ENCODE assay signal across 8 cellular contexts in the genomic region with DNA sequence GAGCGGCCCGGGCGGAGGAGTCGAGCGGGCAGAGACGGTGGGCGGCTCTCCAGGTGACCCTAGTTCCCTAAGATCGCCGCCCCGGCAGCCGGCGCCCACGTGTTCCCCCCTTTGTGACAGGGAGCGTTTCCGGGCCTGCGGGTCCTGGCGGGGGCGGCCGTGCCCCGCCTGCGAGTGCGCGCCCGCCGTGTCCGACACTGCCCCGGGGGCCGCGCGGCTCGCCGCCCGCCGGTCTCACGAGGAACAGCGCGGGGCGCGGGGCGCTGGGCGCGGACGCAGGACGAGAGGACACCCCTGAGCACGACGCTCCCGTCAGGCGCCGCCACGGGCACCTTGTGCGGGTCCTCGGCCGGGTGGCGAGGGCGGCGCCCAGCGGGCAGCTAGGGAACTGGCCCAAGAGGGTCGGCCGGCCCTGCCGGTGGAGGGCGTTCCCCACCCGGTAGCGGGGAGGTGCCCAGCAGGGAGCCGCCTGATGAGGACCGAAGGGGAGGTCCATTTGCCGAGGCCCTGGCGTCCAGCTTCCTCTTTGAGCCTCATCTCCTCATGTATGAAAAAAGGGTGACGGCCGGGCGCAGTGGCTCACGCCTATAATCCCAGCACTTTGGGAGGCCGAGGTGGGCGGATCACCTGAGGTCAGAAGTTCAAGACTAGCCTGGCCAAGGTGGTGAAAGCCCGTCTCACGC. TPM values are rescaled to one million over a fixed set of nuclear protein-coding genes. Genes with fewer than 3 reads are reported as not detected.
A peak's percentile ranks its signal among the peaks of the same experiment; 100 is the strongest.
DNase-seq lines count a peak whose midpoint lies in the region; ATAC-seq and TF ChIP-seq lines count a peak whose summit lies in the region.

A gene (minus strand): TSS at position 137 of the 683 bp plus-strand sequence. CDS start 535 bp downstream, outside the sequence.

- H3K4me1 Mint-ChIP-seq in activated T-cell treated with anti-CD3 and anti-CD28 coated beads, Interleukin-2, amount 50 U/mL, for 24 hours (ENCODE audit: low read depth): peaks cover 51% of the 10 kb centered on the region

- TF ChIP-seq EP300 in Ishikawa (IDR thresholded peaks at IDR 0.05; ENCODE audit: borderline replicate concordance): peak; percentile 29; the same call in 1 of the 2 replicates

- no peaks in the 10 kb centered on the region for H3K27me3 Mint-ChIP-seq in activated T-cell treated with anti-CD3 and anti-CD28 coated beads, Interleukin-2, amount 50 U/mL, for 24 hours

- no peaks in the 10 kb centered on the region for H3K9me3 Mint-ChIP-seq in activated T-cell treated with anti-CD3 and anti-CD28 coated beads, Interleukin-2, amount 50 U/mL, for 24 hours

- peak; percentile 75 for ATAC-seq in GM21447 (IDR thresholded peaks at IDR 0.05; ENCODE audit: unreplicated experiment)
- peak; percentile 92 for ATAC-seq in esophagus mucosa

- peak within 1 kb of the TSS; percentile 99 for H3K27ac Mint-ChIP-seq in activated T-cell treated with anti-CD3 and anti-CD28 coated beads, Interleukin-2, amount 50 U/mL, for 24 hours

- in situ Hi-C loops in Caki2 (cut with HindIII; ENCODE audit: low pct_unique_long_range_greater_than_20kb, low sequenced_read_pairs): no loop called here

- TF ChIP-seq RAD21 in Ishikawa (IDR thresholded peaks at IDR 0.05; ENCODE audit: low read depth): peak; percentile 72

- DNase-seq in Caki2 (ENCODE audit: low read depth) (peak; percentile 95), myocyte (ENCODE audit: low read depth) (peak; percentile 87)
- DNase-seq in activated T-cell treated with anti-CD3 and anti-CD28 coated beads, Interleukin-2, amount 50 U/mL, for 24 hours: peak; percentile 92
- DNase-seq in stimulated activated CD8-positive, alpha-beta memory T cell treated with anti-CD3 and anti-CD28 coated beads, Interleukin-7, amount 100 ng/mL, for 48 hours (ENCODE audit: extremely low read depth in 1 of 2, low read depth in 1 of 2): peak; percentile 81 to 83

- H3K4me3 Mint-ChIP-seq in activated T-cell treated with anti-CD3 and anti-CD28 coated beads, Interleukin-2, amount 50 U/mL, for 24 hours: peak within 1 kb of the TSS; percentile 95

- peaks cover 74% of the 10 kb centered on the region for H3K36me3 Mint-ChIP-seq in activated T-cell treated with anti-CD3 and anti-CD28 coated beads, Interleukin-2, amount 50 U/mL, for 24 hours (ENCODE audit: low read depth)

TF ChIP-seq in Ishikawa, 13 proteins besides CTCF, POLR2A, EP300 and RAD21:
- TF ChIP-seq, protein P1, sequence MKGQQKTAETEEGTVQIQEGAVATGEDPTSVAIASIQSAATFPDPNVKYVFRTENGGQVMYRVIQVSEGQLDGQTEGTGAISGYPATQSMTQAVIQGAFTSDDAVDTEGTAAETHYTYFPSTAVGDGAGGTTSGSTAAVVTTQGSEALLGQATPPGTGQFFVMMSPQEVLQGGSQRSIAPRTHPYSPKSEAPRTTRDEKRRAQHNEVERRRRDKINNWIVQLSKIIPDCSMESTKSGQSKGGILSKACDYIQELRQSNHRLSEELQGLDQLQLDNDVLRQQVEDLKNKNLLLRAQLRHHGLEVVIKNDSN (IDR thresholded peaks at IDR 0.05): peak; percentile 79
- TF ChIP-seq NFIC (IDR thresholded peaks at IDR 0.05) (0 out of 2 replicates have a peak, but pooled peaks have one; percentile 8), EGR1 (IDR thresholded peaks at IDR 0.05) (peak; percentile 64; the same call in 1 of the 2 replicates), TCF12 (IDR thresholded peaks at IDR 0.05; ENCODE audit: low read depth) (no peak), CEBPB (IDR thresholded peaks at IDR 0.05) (no peak), FOXM1 (IDR thresholded peaks at IDR 0.05; ENCODE audit: borderline replicate concordance, low read depth) (no peak), TAF1 (IDR thresholded peaks at IDR 0.05; ENCODE audit: low read depth) (peak; percentile 70)
- TF ChIP-seq, protein P2, sequence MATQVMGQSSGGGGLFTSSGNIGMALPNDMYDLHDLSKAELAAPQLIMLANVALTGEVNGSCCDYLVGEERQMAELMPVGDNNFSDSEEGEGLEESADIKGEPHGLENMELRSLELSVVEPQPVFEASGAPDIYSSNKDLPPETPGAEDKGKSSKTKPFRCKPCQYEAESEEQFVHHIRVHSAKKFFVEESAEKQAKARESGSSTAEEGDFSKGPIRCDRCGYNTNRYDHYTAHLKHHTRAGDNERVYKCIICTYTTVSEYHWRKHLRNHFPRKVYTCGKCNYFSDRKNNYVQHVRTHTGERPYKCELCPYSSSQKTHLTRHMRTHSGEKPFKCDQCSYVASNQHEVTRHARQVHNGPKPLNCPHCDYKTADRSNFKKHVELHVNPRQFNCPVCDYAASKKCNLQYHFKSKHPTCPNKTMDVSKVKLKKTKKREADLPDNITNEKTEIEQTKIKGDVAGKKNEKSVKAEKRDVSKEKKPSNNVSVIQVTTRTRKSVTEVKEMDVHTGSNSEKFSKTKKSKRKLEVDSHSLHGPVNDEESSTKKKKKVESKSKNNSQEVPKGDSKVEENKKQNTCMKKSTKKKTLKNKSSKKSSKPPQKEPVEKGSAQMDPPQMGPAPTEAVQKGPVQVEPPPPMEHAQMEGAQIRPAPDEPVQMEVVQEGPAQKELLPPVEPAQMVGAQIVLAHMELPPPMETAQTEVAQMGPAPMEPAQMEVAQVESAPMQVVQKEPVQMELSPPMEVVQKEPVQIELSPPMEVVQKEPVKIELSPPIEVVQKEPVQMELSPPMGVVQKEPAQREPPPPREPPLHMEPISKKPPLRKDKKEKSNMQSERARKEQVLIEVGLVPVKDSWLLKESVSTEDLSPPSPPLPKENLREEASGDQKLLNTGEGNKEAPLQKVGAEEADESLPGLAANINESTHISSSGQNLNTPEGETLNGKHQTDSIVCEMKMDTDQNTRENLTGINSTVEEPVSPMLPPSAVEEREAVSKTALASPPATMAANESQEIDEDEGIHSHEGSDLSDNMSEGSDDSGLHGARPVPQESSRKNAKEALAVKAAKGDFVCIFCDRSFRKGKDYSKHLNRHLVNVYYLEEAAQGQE (IDR thresholded peaks at IDR 0.05; ENCODE audit: low read depth): no peak
- TF ChIP-seq, protein P3, sequence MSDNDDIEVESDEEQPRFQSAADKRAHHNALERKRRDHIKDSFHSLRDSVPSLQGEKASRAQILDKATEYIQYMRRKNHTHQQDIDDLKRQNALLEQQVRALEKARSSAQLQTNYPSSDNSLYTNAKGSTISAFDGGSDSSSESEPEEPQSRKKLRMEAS (IDR thresholded peaks at IDR 0.05): peak; percentile 95

TF ChIP-seq in PFSK-1, 5 proteins besides CTCF, POLR2A, EP300 and RAD21:
- peak; percentile 88; the same call in 1 of the 2 replicates for TF ChIP-seq SIN3A (IDR thresholded peaks at IDR 0.05; ENCODE audit: borderline replicate concordance, insufficient read depth, low read length)
- TF ChIP-seq TAF1 (IDR thresholded peaks at IDR 0.05; ENCODE audit: borderline replicate concordance, insufficient read depth, low read length): 0 out of 2 replicates have a peak, but pooled peaks have one; percentile 48
- peak; percentile 92 for TF ChIP-seq FOXP2 (optimal IDR thresholded peaks at IDR 0.05; ENCODE audit: borderline replicate concordance, extremely low read depth, extremely low read length, insufficient read depth)
- TF ChIP-seq POLR2AphosphoS5 (IDR thresholded peaks at IDR 0.05; ENCODE audit: low read depth, low read length): peak; percentile 58; the same call in 1 of the 2 replicates
- TF ChIP-seq, protein P2 (IDR thresholded peaks at IDR 0.05; ENCODE audit: insufficient read depth in 1 of 2, low read depth in 2 of 2, low read length in 2 of 2): 0 out of 4 replicates have a peak, but pooled peaks of 1 of the 2 experiments have one; percentile 11

RNA-seq across cellular contexts. Expression of the gene that starts here (rescaled TPM):
- total RNA-seq in Caki2 (2014; rRNA removed; shearing (Covaris generic); ENCODE audit: low replicate concordance): 122 and 144 TPM in 2 replicates
- polyA plus RNA-seq in PFSK-1 (2012; ENCODE audit: insufficient read length, low read depth): 347 TPM
- total RNA-seq in esophagus mucosa: 79.8 TPM
- total RNA-seq in myocyte: 56.4 and 62.2 TPM in 2 replicates
- 66.4 TPM for polyA plus RNA-seq in myocyte (2012)

Comparison
In these comparisons a context has a peak if more than half of its experiments do, and no peak if none do; other contexts are left out.
1. Peak in every context shown above with its lines: DNase-seq and ATAC-seq.